ENCODE assay signal across 1 cellular context in the genomic region with DNA sequence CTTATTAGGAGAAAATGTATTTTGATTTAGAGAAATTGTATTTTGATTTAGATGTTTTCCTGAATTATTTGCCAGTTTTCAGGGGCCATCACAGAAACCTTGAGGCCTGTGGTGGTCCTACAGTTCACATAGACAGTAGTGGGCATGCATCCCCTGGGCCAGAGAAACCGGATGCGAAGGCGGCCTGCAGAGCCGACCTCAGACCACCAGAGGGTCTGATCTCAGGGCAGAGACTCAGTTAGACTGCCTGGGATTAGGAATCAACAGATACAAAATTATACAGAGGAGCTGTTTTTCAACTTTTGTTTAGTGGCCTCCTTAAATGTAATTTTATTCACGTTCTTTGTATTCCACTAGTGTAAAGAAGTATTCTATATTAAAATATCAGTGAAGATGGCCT.
TF ChIP-seq lines count a peak whose summit lies in the region.

No MANE protein-coding gene starts in this region.

TF ChIP-seq in GM12878, 131 proteins besides CTCF, POLR2A, EP300 and RAD21:
- TF ChIP-seq, protein P1, sequence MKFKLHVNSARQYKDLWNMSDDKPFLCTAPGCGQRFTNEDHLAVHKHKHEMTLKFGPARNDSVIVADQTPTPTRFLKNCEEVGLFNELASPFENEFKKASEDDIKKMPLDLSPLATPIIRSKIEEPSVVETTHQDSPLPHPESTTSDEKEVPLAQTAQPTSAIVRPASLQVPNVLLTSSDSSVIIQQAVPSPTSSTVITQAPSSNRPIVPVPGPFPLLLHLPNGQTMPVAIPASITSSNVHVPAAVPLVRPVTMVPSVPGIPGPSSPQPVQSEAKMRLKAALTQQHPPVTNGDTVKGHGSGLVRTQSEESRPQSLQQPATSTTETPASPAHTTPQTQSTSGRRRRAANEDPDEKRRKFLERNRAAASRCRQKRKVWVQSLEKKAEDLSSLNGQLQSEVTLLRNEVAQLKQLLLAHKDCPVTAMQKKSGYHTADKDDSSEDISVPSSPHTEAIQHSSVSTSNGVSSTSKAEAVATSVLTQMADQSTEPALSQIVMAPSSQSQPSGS (IDR thresholded peaks at IDR 0.05; ENCODE audit: low read length), result no peak
- TF ChIP-seq ZNF274 (IDR thresholded peaks at IDR 0.05; ENCODE audit: insufficient read depth, insufficient read length), result no peak
- no peak for TF ChIP-seq HCFC1 (IDR thresholded peaks at IDR 0.05; ENCODE audit: low read length)
- no peak for TF ChIP-seq CREM (IDR thresholded peaks at IDR 0.05; ENCODE audit: low read depth)
- TF ChIP-seq IKZF1 (conservative IDR thresholded peaks at IDR 0.05), result no peak
- no peak for TF ChIP-seq RB1 (IDR thresholded peaks at IDR 0.05; ENCODE audit: borderline replicate concordance)
- TF ChIP-seq MEF2A (IDR thresholded peaks at IDR 0.05; ENCODE audit: insufficient read depth, low read depth, low read length), result no peak
- TF ChIP-seq FOS (IDR thresholded peaks at IDR 0.05; ENCODE audit: borderline replicate concordance, extremely low read depth, insufficient read length), result no peak
- no peak for TF ChIP-seq TAF1 (IDR thresholded peaks at IDR 0.05; ENCODE audit: borderline replicate concordance, low read depth, low read length)
- TF ChIP-seq ZNF217 (IDR thresholded peaks at IDR 0.05), result no peak
- no peak for TF ChIP-seq NBN (IDR thresholded peaks at IDR 0.05)
- no peak for TF ChIP-seq HDAC6 (IDR thresholded peaks at IDR 0.05; ENCODE audit: unreplicated experiment)
